13 cellular contexts compared by ENCODE assay signal in the genomic region with DNA sequence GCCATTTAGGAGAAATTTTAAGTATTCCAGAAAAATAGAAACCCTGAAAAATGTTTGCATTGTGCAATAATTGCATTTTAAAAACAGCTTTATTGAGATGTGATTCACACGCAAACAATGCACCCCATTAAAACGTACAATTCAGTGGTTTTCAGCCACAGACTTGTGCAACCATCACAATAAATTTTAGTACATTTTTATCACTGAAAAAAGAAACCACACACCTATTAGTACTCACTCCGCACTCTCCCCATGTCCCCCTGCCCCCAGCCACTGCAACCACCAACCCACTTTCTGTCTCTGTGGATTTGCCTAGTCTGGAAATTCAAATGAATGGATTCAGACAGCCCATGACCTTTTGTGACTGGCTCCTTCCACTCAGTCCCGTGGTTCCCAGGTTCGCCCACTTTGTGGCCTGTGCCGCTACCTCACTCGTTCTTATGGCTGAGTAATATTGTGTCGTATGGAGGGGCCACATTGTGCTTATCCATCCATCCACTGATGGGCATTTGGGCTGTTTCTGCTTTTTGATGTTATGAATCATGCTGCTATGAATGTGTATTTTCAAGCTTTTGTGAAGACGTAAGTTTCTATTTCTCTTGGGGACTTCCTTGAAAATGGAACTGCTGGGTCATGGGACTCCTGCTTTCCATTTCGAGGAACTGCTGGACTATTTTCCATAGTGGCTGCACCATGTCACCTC.
DNase-seq lines count a peak whose midpoint lies in the region; ATAC-seq and TF ChIP-seq lines count a peak whose summit lies in the region.
"Had no signal": no experiment of that assay in that cellular context is flagged by ENCODE, and none has a peak within 500 bp of the region (broad histone marks: within the 10 kb centered on the region; RNA-seq: fewer than 3 reads in every experiment).

No MANE protein-coding gene starts in this region.

- no peak overlapping the region for H2AFZ ChIP-seq in PC-3 (ENCODE audit: low read length)

- CTCF ChIA-PET in PC-3 (lab: Charles Lee): no interaction called here

- no peaks in the 10 kb centered on the region for H3K9me2 ChIP-seq in PC-3 (replicated peaks; ENCODE audit: low read length)

- POLR2A ChIA-PET in PC-3 (lab: Charles Lee; ENCODE audit: unreplicated experiment): interaction anchor here (0.6 kb wide), 1 partner anchor 25 kb away, joined by 4 read pairs; no protein-coding TSS in a partner anchor

- H3K4me1 Mint-ChIP-seq in stimulated activated memory B cell treated with anti-CD40 and anti-IgM and Interleukin-4, amounts not matched to agents 10 μg/mL and 1 μg/mL and 100 μg/mL, for 72 hours: peaks cover 13% of the 10 kb centered on the region
- H3K4me1 Mint-ChIP-seq: activated naive CD4-positive, alpha-beta T cell treated with anti-CD3 and anti-CD28 coated beads, Interleukin-2, amount 50 U/mL, for 24 hours had no signal

- H3K4me3 ChIP-seq in PC-3 (ENCODE audit: low read length): no peak overlapping the region
- no peak overlapping the region for H3K4me3 ChIP-seq in fibroblast of mammary gland (ENCODE audit: control insufficient read depth, low read depth, low read length)
- H3K4me3 ChIP-seq in suprapubic skin: no peak overlapping the region
- H3K4me3 ChIP-seq: upper lobe of left lung had no signal

- TF ChIP-seq POLR2A in suprapubic skin (IDR thresholded peaks at IDR 0.05): no peak

- no TSS peak for BruUV-seq in PC-3 (replicated peaks; lab: Mats Ljungman, UMichigan)

- TF ChIP-seq CTCF in PC-3 (conservative IDR thresholded peaks at IDR 0.05; ENCODE audit: low read depth, low read length) (no peak), fibroblast of mammary gland (conservative IDR thresholded peaks at IDR 0.05; ENCODE audit: control insufficient read depth, insufficient read depth, low read depth, low read length) (no peak), suprapubic skin (IDR thresholded peaks at IDR 0.05) (no peak)

- H3K27ac ChIP-seq in PC-3 (ENCODE audit: low read length): no peak overlapping the region
- no peak overlapping the region for H3K27ac ChIP-seq in suprapubic skin
- H3K27ac ChIP-seq: upper lobe of left lung had no signal

- H3K27ac Mint-ChIP-seq in stimulated activated memory B cell treated with anti-CD40 and anti-IgM and Interleukin-4, amounts not matched to agents 10 μg/mL and 1 μg/mL and 100 μg/mL, for 72 hours: no peak overlapping the region
- H3K27ac Mint-ChIP-seq: activated naive CD4-positive, alpha-beta T cell treated with anti-CD3 and anti-CD28 coated beads, Interleukin-2, amount 50 U/mL, for 24 hours had no signal

- no peaks in the 10 kb centered on the region for H3K36me3 Mint-ChIP-seq in stimulated activated memory B cell treated with anti-CD40 and anti-IgM and Interleukin-4, amounts not matched to agents 10 μg/mL and 1 μg/mL and 100 μg/mL, for 72 hours
- H3K36me3 Mint-ChIP-seq: activated naive CD4-positive, alpha-beta T cell treated with anti-CD3 and anti-CD28 coated beads, Interleukin-2, amount 50 U/mL, for 24 hours had no signal

- H3K27me3 ChIP-seq in PC-3 (ENCODE audit: low read length) (peaks cover 58% of the 10 kb centered on the region), suprapubic skin (peaks cover 35% of the 10 kb centered on the region)
- H3K27me3 ChIP-seq: upper lobe of left lung had no signal

- no peaks in the 10 kb centered on the region for H4K20me1 ChIP-seq in PC-3 (ENCODE audit: low read length)

- H3K4me1 ChIP-seq in PC-3 (ENCODE audit: insufficient read depth, low read length) (peaks cover 9% of the 10 kb centered on the region), suprapubic skin (no peaks in the 10 kb centered on the region)
- H3K4me1 ChIP-seq: upper lobe of left lung had no signal

- H3K4me3 Mint-ChIP-seq in stimulated activated memory B cell treated with anti-CD40 and anti-IgM and Interleukin-4, amounts not matched to agents 10 μg/mL and 1 μg/mL and 100 μg/mL, for 72 hours: no peak overlapping the region
- H3K4me3 Mint-ChIP-seq: activated naive CD4-positive, alpha-beta T cell treated with anti-CD3 and anti-CD28 coated beads, Interleukin-2, amount 50 U/mL, for 24 hours had no signal

- no peaks in the 10 kb centered on the region for H3F3A ChIP-seq in PC-3 (ENCODE audit: low read length, unreplicated experiment)

- TF ChIP-seq EP300 in suprapubic skin (IDR thresholded peaks at IDR 0.05): no peak

- DNase-seq in NOMO-1 treated with DMSO at 0.1 percent for 48 hours (lab: John Stamatoyannopoulos, UW; ENCODE audit: unreplicated experiment): peak; percentile 39
- DNase-seq in NOMO-1 treated with dmso at 0.1 percent for 144 hours (lab: John Stamatoyannopoulos, UW; ENCODE audit: unreplicated experiment): no peak
- DNase-seq in PC-3: peak; percentile 37
- peak; percentile 85 for DNase-seq in fibroblast of mammary gland (ENCODE audit: low read depth)
- no peak for DNase-seq in cardiac septum (ENCODE audit: low spot score)
- DNase-seq in suprapubic skin (ENCODE audit: low spot score in 2 of 2): no peak
- DNase-seq: left cardiac atrium, RPMI8226, small intestine, upper lobe of left lung had no signal

- H3K36me3 ChIP-seq in PC-3 (ENCODE audit: low read depth, low read length) (no peaks in the 10 kb centered on the region), suprapubic skin (no peaks in the 10 kb centered on the region)
- H3K36me3 ChIP-seq: upper lobe of left lung had no signal

- H3K4me2 ChIP-seq in PC-3 (ENCODE audit: low read length): no peak overlapping the region

- peaks cover 29% of the 10 kb centered on the region for H3K27me3 Mint-ChIP-seq in stimulated activated memory B cell treated with anti-CD40 and anti-IgM and Interleukin-4, amounts not matched to agents 10 μg/mL and 1 μg/mL and 100 μg/mL, for 72 hours

- no peaks in the 10 kb centered on the region for H3K79me2 ChIP-seq in PC-3 (ENCODE audit: low read length)

- intact Hi-C loops in PC-3 (cut with micrococcal nuclease): no loop called here
- intact Hi-C loops in cardiac septum (cut with DNase I): no loop called here

- H3K9me3 Mint-ChIP-seq in stimulated activated memory B cell treated with anti-CD40 and anti-IgM and Interleukin-4, amounts not matched to agents 10 μg/mL and 1 μg/mL and 100 μg/mL, for 72 hours: no peaks in the 10 kb centered on the region
- H3K9me3 Mint-ChIP-seq: activated naive CD4-positive, alpha-beta T cell treated with anti-CD3 and anti-CD28 coated beads, Interleukin-2, amount 50 U/mL, for 24 hours had no signal

- WGBS in suprapubic skin: 60% methylated on average over 10 of the region's 10 CpGs

- no peaks in the 10 kb centered on the region for H3K9me3 ChIP-seq in PC-3 (ENCODE audit: low read length)
- no peaks in the 10 kb centered on the region for H3K9me3 ChIP-seq in suprapubic skin
- H3K9me3 ChIP-seq: upper lobe of left lung had no signal

- no peak overlapping the region for H3K9ac ChIP-seq in PC-3 (ENCODE audit: low read length)

- ATAC-seq in PC-3: peak; percentile 48; the same call in 1 of the 2 replicates
- peak; percentile 62 for ATAC-seq in stimulated activated memory B cell treated with anti-CD40 and anti-IgM and Interleukin-4, amounts not matched to agents 10 μg/mL and 1 μg/mL and 100 μg/mL, for 72 hours
- ATAC-seq in GM21619 (IDR thresholded peaks at IDR 0.05; ENCODE audit: unreplicated experiment): no peak
- ATAC-seq: left cardiac atrium had no signal

Comparison
In these comparisons a context has a peak if more than half of its experiments do, and no peak if none do; other contexts are left out.
1. DNase-seq: peak in NOMO-1 treated with DMSO at 0.1 percent for 48 hours (single experiment), PC-3 (single experiment) and fibroblast of mammary gland (single experiment); none in NOMO-1 treated with dmso at 0.1 percent for 144 hours (single experiment), cardiac septum (single experiment) and suprapubic skin (0 of 2).